Comparison of ENCODE assay signal across 8 cellular contexts in genomic region chr10:119177708-119178370, GRCh38. TPM values are rescaled to one million over a fixed set of nuclear protein-coding genes. Genes with fewer than 3 reads are reported as not detected.
DNase-seq lines count a peak whose midpoint lies in the region; ATAC-seq lines count a peak whose summit lies in the region.

No MANE protein-coding gene starts in this region.

- peak; percentile 49 for ATAC-seq in left lobe of liver
- ATAC-seq in stimulated activated naive CD8-positive, alpha-beta T cell treated with anti-CD3 and anti-CD28 coated beads, Interleukin-15, amount 100 ng/mL, for 72 hours = peak; percentile 65

- H3K9me3 Mint-ChIP-seq in stimulated activated naive CD8-positive, alpha-beta T cell treated with anti-CD3 and anti-CD28 coated beads, Interleukin-15, amount 100 ng/mL, for 72 hours = no peaks in the 10 kb centered on the region

- H3K36me3 ChIP-seq in adipocyte (ENCODE audit: control insufficient read depth, insufficient read depth, low read length, severe bottlenecking) = peaks cover 15% of the 10 kb centered on the region

- peak overlapping the region; percentile 98 for H3K27ac Mint-ChIP-seq in stimulated activated naive CD8-positive, alpha-beta T cell treated with anti-CD3 and anti-CD28 coated beads, Interleukin-15, amount 100 ng/mL, for 72 hours

- peak overlapping the region; percentile 96 for H3K4me3 ChIP-seq in adipocyte (ENCODE audit: low read length)

- H3K9ac ChIP-seq in adipocyte (ENCODE audit: low read length) = peak overlapping the region; percentile 92

- H3K9me3 ChIP-seq in adipocyte (ENCODE audit: control insufficient read depth, low read length) = no peaks in the 10 kb centered on the region

- in situ Hi-C loops in KBM-7 (cut with MboI; ENCODE audit: low pct_unique_long_range_greater_than_20kb, low sequenced_read_pairs) = no loop called here

- H3K27me3 ChIP-seq in adipocyte (replicated peaks; ENCODE audit: control insufficient read depth, insufficient read depth, low read length) = no peaks in the 10 kb centered on the region

- peaks cover 32% of the 10 kb centered on the region for H3K4me1 ChIP-seq in adipocyte (ENCODE audit: control insufficient read depth, insufficient read depth, low read length)

- no peaks in the 10 kb centered on the region for H3K27me3 Mint-ChIP-seq in stimulated activated naive CD8-positive, alpha-beta T cell treated with anti-CD3 and anti-CD28 coated beads, Interleukin-15, amount 100 ng/mL, for 72 hours

- peaks cover 46% of the 10 kb centered on the region for H3K4me1 Mint-ChIP-seq in stimulated activated naive CD8-positive, alpha-beta T cell treated with anti-CD3 and anti-CD28 coated beads, Interleukin-15, amount 100 ng/mL, for 72 hours

- peak in 2 of 3 experiments; percentile 11 to 26 for DNase-seq in activated CD8-positive, alpha-beta memory T cell treated with anti-CD3 and anti-CD28 coated beads for 48 hours (ENCODE audit: low read depth in 2 of 3, low spot score in 2 of 3)
- DNase-seq in activated CD8-positive, alpha-beta memory T cell treated with anti-CD3 and anti-CD28 coated beads for 24 hours = no peak
- peak; percentile 16 for DNase-seq in KBM-7
- DNase-seq in adipocyte (ENCODE audit: low read depth) = no peak
- DNase-seq in left lobe of liver (ENCODE audit: low spot score) = no peak
- peak; percentile 35 to 60 for DNase-seq in stimulated activated naive CD8-positive, alpha-beta T cell treated with anti-CD3 and anti-CD28 coated beads, Interleukin-15, amount 100 ng/mL, for 72 hours
- DNase-seq in nucleus accumbens (lab: John Stamatoyannopoulos, UW) = no peak
- no peak for DNase-seq in NCI-H1930 (lab: John Stamatoyannopoulos, UW)

- peak overlapping the region; percentile 96 to 100 for H3K4me3 Mint-ChIP-seq in stimulated activated naive CD8-positive, alpha-beta T cell treated with anti-CD3 and anti-CD28 coated beads, Interleukin-15, amount 100 ng/mL, for 72 hours

RNA-seq across cellular contexts. Expression of gene PRDX3, which starts 0.8 kb away (rescaled TPM):
- total RNA-seq in left lobe of liver = 157 TPM

RNA-seq across cellular contexts. Expression of gene SFXN4, which starts 12.3 kb away (rescaled TPM):
- total RNA-seq in left lobe of liver = 17.8 TPM

RNA-seq across cellular contexts. Expression of gene GRK5, which starts 29.5 kb away (rescaled TPM):
- 8.4 TPM for total RNA-seq in left lobe of liver

Comparison
In these comparisons a context has a peak if more than half of its experiments do, and no peak if none do; other contexts are left out.
1. DNase-seq: peak in activated CD8-positive, alpha-beta memory T cell treated with anti-CD3 and anti-CD28 coated beads for 48 hours (2 of 3), KBM-7 (single experiment) and stimulated activated naive CD8-positive, alpha-beta T cell treated with anti-CD3 and anti-CD28 coated beads, Interleukin-15, amount 100 ng/mL, for 72 hours (2 of 2); none in activated CD8-positive, alpha-beta memory T cell treated with anti-CD3 and anti-CD28 coated beads for 24 hours (single experiment), adipocyte (single experiment), left lobe of liver (single experiment), nucleus accumbens (0 of 56) and NCI-H1930 (0 of 2).